3 cellular contexts compared by ENCODE assay signal in genomic region chr20:4070323-4071176, GRCh38.
TF ChIP-seq lines count a peak whose summit lies in the region.

No MANE protein-coding gene starts in this region.

TF ChIP-seq in SK-N-SH, 30 proteins besides CTCF, POLR2A, EP300 and RAD21 (continued from another document):
- TF ChIP-seq REST (IDR thresholded peaks at IDR 0.05; ENCODE audit: low read depth, low read length) = no peak
- no peak for TF ChIP-seq POLR2AphosphoS5 (IDR thresholded peaks at IDR 0.05; ENCODE audit: low read depth, low read length)
- no peak for TF ChIP-seq MEF2A (IDR thresholded peaks at IDR 0.05; ENCODE audit: borderline replicate concordance, low read depth)
- no peak for TF ChIP-seq MAX (IDR thresholded peaks at IDR 0.05; ENCODE audit: low read depth)
- no peak for TF ChIP-seq IRF3 (IDR thresholded peaks at IDR 0.05; ENCODE audit: low read depth, low read length)
- no peak for TF ChIP-seq RXRA (IDR thresholded peaks at IDR 0.05; ENCODE audit: borderline replicate concordance, low read depth)
- TF ChIP-seq ZBTB33 (IDR thresholded peaks at IDR 0.05; ENCODE audit: borderline replicate concordance, low read depth) = no peak

TF ChIP-seq in SK-N-SH treated with all-trans-retinoic acid at 6 μM for 48 hours, 23 proteins besides CTCF, POLR2A, EP300 and RAD21 (continued from another document):
- TF ChIP-seq ZNF70 (CRISPR knock-in tag; IDR thresholded peaks at IDR 0.05) = no peak
- TF ChIP-seq GLIS3 (CRISPR knock-in tag; IDR thresholded peaks at IDR 0.05) = no peak
- TF ChIP-seq ZFP3 (CRISPR knock-in tag; IDR thresholded peaks at IDR 0.05) = no peak
- no peak for TF ChIP-seq RARB (CRISPR knock-in tag; IDR thresholded peaks at IDR 0.05)
- TF ChIP-seq SNAI2 (CRISPR knock-in tag; IDR thresholded peaks at IDR 0.05) = no peak
- no peak for TF ChIP-seq TCF4 (CRISPR knock-in tag; IDR thresholded peaks at IDR 0.05; ENCODE audit: borderline replicate concordance)
- no peak for TF ChIP-seq ISL1 (CRISPR knock-in tag; IDR thresholded peaks at IDR 0.05)

TF ChIP-seq in endothelial cell of umbilical vein, 7 proteins besides CTCF, POLR2A, EP300 and RAD21 (continued from another document):
- no peak for TF ChIP-seq FOS (IDR thresholded peaks at IDR 0.05; ENCODE audit: borderline replicate concordance, insufficient read depth, low read length)
- no peak for TF ChIP-seq JUN (IDR thresholded peaks at IDR 0.05; ENCODE audit: borderline replicate concordance, insufficient read depth, insufficient read length, low read depth)
- no peak for TF ChIP-seq POLR2AphosphoS5 (IDR thresholded peaks at IDR 0.05; ENCODE audit: insufficient read depth, low read depth, low read length)
- no peak for TF ChIP-seq MYC (IDR thresholded peaks at IDR 0.05; ENCODE audit: low read depth, low read length)
- no peak for TF ChIP-seq MAX (IDR thresholded peaks at IDR 0.05; ENCODE audit: insufficient read depth, insufficient read length)
- no peak for TF ChIP-seq GATA2 (IDR thresholded peaks at IDR 0.05; ENCODE audit: insufficient read depth, insufficient read length, low read depth, low read length)
TF ChIP-seq in endothelial cell of umbilical vein: peak in this region for 0.
